Comparison of ENCODE assay signal across 8 cellular contexts in genomic region chr15:82342632-82343374, GRCh38. TPM values are rescaled to one million over a fixed set of nuclear protein-coding genes. Genes with fewer than 3 reads are reported as not detected.
DNase-seq lines count a peak whose midpoint lies in the region; ATAC-seq, FAIRE-seq and TF ChIP-seq lines count a peak whose summit lies in the region.
"Not testable (repeated sequence)": the region's sequence is repeated elsewhere in the genome, so short reads cannot be mapped to it uniquely, and the experiment has no call there.

No MANE protein-coding gene starts in this region.

- not testable (repeated sequence) for H3K27ac ChIP-seq in AG04450 (ENCODE audit: low read depth, low read length); right cardiac atrium (ENCODE audit: low read length); pancreas

- DNase-seq in AG04450 (ENCODE audit: low read depth, low spot score); choroid plexus epithelial cell (ENCODE audit: low read depth): not testable (repeated sequence)
- DNase-seq in activated CD4-positive, alpha-beta T cell treated with anti-CD3 and anti-CD28 coated beads for 24 hours (ENCODE audit: low read depth in 2 of 2) = peak; percentile 7 to 12
- DNase-seq in activated gamma-delta T cell treated with Interleukin-2 at 50 U/mL for 16 hours (peak; percentile 30), right cardiac atrium (peak; percentile 6 to 65 (median 18)), pancreas (peak in 5 of 6 donors; percentile 39 to 76 (median 63))
- peak; percentile 6 for DNase-seq in stimulated activated CD8-positive, alpha-beta memory T cell treated with anti-CD3 and anti-CD28 coated beads, Interleukin-12 subunit alpha, Interleukin-12 subunit beta, amount 100 ng/mL, for 1 hour (ENCODE audit: low read depth)

- not testable (repeated sequence) for H3K4me1 ChIP-seq in right cardiac atrium (ENCODE audit: control insufficient read depth, insufficient read depth, low read length); pancreas

- not testable (repeated sequence) for H3K27me3 ChIP-seq in AG04450 (ENCODE audit: control insufficient read depth, insufficient read depth, low read length); right cardiac atrium (ENCODE audit: control insufficient read depth, insufficient read depth); pancreas

- intact Hi-C loops in right cardiac atrium (cut with DNase I); pancreas (cut with DNase I): not testable (repeated sequence)

- not testable (repeated sequence) for H3K9me3 ChIP-seq in AG04450 (ENCODE audit: control insufficient read depth, insufficient read depth, low read length); right cardiac atrium (ENCODE audit: control insufficient read depth, low read length); pancreas

- POLR2A ChIA-PET in AG04450 (lab: Yijun Ruan, JAX) = not testable (repeated sequence)

- CTCF ChIA-PET in AG04450 (lab: Charles Lee) = not testable (repeated sequence)

- TF ChIP-seq CTCF in AG04450 (IDR thresholded peaks at IDR 0.05; ENCODE audit: low read depth, low read length) (peak; percentile 27; the same call in 1 of the 2 replicates), GM12874 (IDR thresholded peaks at IDR 0.05; ENCODE audit: insufficient read depth, low read depth, low read length) (peak; percentile 26; the same call in 1 of the 2 replicates), choroid plexus epithelial cell (conservative IDR thresholded peaks at IDR 0.05; ENCODE audit: low read depth, low read length) (peak; percentile 20), pancreas (IDR thresholded peaks at IDR 0.05) (peak in 3 of 4 donors; percentile 6 to 18 (median 18))

- not testable (repeated sequence) for H3K4me3 ChIP-seq in AG04450 (ENCODE audit: low read depth, low read length); choroid plexus epithelial cell (ENCODE audit: low read depth, low read length); right cardiac atrium (ENCODE audit: low read length); pancreas

- 57% methylated on average over 8 of the region's 11 CpGs for WGBS in right cardiac atrium
- 46 to 52% methylated on average over 8 of the region's 11 CpGs for WGBS in pancreas, 2 donors

- H3K36me3 ChIP-seq in pancreas = not testable (repeated sequence)

- not testable (repeated sequence) for ATAC-seq in right cardiac atrium, pancreas

- not testable (repeated sequence) for FAIRE-seq in pancreas (lab: Jason Lieb, UNC)

RNA-seq across cellular contexts. Expression of gene GOLGA6L10, which starts 6.5 kb away (rescaled TPM):
- polyA plus RNA-seq in AG04450 (2011; rRNA removed) = 0.99 and 1.3 TPM in 2 replicates
- polyA minus RNA-seq in AG04450 (2011; rRNA and poly(A)+ RNA removed) = 1.1 TPM in 1 of 2 replicates, not detected in the other
- total RNA-seq in right cardiac atrium = 1 to 10 TPM in 1 of 4 donors, under 1 TPM in 2, not detected in 1; 0.21 to 1.4 (median 0.28) TPM
- 0.72 TPM for polyA plus RNA-seq in right cardiac atrium
- total RNA-seq in pancreas = 1 to 10 TPM in 4 of 6 donors, under 1 TPM in 2; 0.49 to 1.9 (median 1.5) TPM
- 1 to 10 TPM; 2.9 to 4.3 TPM for polyA plus RNA-seq in pancreas
